ENCODE assay signal across 29 cellular contexts in genomic region chr16:70342016-70342415, GRCh38. TPM values are rescaled to one million over a fixed set of nuclear protein-coding genes. Genes with fewer than 3 reads are reported as not detected.
A peak's percentile ranks its signal among the peaks of the same experiment; 100 is the strongest.
DNase-seq lines count a peak whose midpoint lies in the region; ATAC-seq and TF ChIP-seq lines count a peak whose summit lies in the region.
"Had no signal": no experiment of that assay in that cellular context is flagged by ENCODE, and none has a peak within 500 bp of the region (broad histone marks: within the 10 kb centered on the region; RNA-seq: fewer than 3 reads in every experiment).

No MANE protein-coding gene starts in this region.

- H3K9me3 ChIP-seq in neural progenitor cell (ENCODE audit: low read depth): no peaks in the 10 kb centered on the region
- H3K9me3 ChIP-seq: heart right ventricle, neutrophil, prostate gland, SK-N-SH, testis, uterus had no signal

- H3K4me3 Mint-ChIP-seq in GM23338 (peak overlapping the region; percentile 2; the same call in 1 of the 3 replicates), neural progenitor cell (no peak overlapping the region)
- H3K4me3 Mint-ChIP-seq in effector memory CD8-positive, alpha-beta T cell: no peak overlapping the region

- H3K9me2 ChIP-seq in GM23338 (ENCODE audit: insufficient read depth): no peaks in the 10 kb centered on the region
- H3K9me2 ChIP-seq: SK-N-SH had no signal

- H3K27me3 ChIP-seq in GM23338 (ENCODE audit: insufficient read depth) (no peaks in the 10 kb centered on the region), neural progenitor cell (no peaks in the 10 kb centered on the region)
- H3K27me3 ChIP-seq: brain microvascular endothelial cell, heart right ventricle, neutrophil, testis, uterus had no signal

- peak; percentile 7 for DNase-seq in NCI-H2227 treated with DMSO at 0.1 percent for 48 hours (lab: John Stamatoyannopoulos, UW)
- no peak for DNase-seq in NCI-H2227 (lab: John Stamatoyannopoulos, UW; ENCODE audit: unreplicated experiment)
- peak; percentile 37 for DNase-seq in GM23338 (ENCODE audit: low spot score)
- DNase-seq in effector memory CD8-positive, alpha-beta T cell: no peak
- DNase-seq in neural progenitor cell (ENCODE audit: low spot score): no peak
- DNase-seq in NCI-H1694 (lab: John Stamatoyannopoulos, UW): no peak
- DNase-seq in NCI-H2196 treated with DMSO at 0.1 percent for 48 hours (lab: John Stamatoyannopoulos, UW; ENCODE audit: unreplicated experiment): no peak
- no peak for DNase-seq in KG1 (lab: John Stamatoyannopoulos, UW)
- DNase-seq: 8988T; activated CD4-positive, alpha-beta T cell treated with anti-CD3 and anti-CD28 coated beads for 48 hours; activated naive CD4-positive, alpha-beta T cell treated with anti-CD3 and anti-CD28 coated beads, Interleukin-2, amount 50 U/mL, for 16 hours; amniotic stem cell; brain microvascular endothelial cell; effector CD8-positive, alpha-beta T cell; erythroblast; mammary epithelial cell; NCI-H1092 treated with DMSO at 0.1 percent for 48 hours; NCI-H2029; NCI-H446; NCI-H774; SK-N-SH; stimulated activated naive CD8-positive, alpha-beta T cell treated with anti-CD3 and anti-CD28 coated beads, Interleukin-15, Interleukin-2, amounts not matched to agents 100 U/mL and 50 U/mL, for 24 hours; T-helper 2 cell; testis; uterus had no signal

- H3K36me3 Mint-ChIP-seq in GM23338 (ENCODE audit: low read depth): peaks cover 3% of the 10 kb centered on the region; the same call in 1 of the 3 replicates
- H3K36me3 Mint-ChIP-seq in effector memory CD8-positive, alpha-beta T cell (ENCODE audit: insufficient read depth): peaks cover 16% of the 10 kb centered on the region
- H3K36me3 Mint-ChIP-seq in neural progenitor cell: no peaks in the 10 kb centered on the region
- H3K36me3 Mint-ChIP-seq: CD4-positive, CD25-positive, alpha-beta regulatory T cell had no signal

- H3K4me1 Mint-ChIP-seq in GM23338 (peaks cover 18% of the 10 kb centered on the region), neural progenitor cell (peaks cover 4% of the 10 kb centered on the region)
- peaks cover 4 to 6% of the 10 kb centered on the region in 2 donors for H3K4me1 Mint-ChIP-seq in effector memory CD8-positive, alpha-beta T cell (ENCODE audit: low read depth in 2 of 2)

- H3K4me1 ChIP-seq in GM23338 (ENCODE audit: insufficient read depth) (no peaks in the 10 kb centered on the region; the same call in 1 of the 2 replicates), neural progenitor cell (peaks cover 8% of the 10 kb centered on the region)
- H3K4me1 ChIP-seq: prostate gland, testis, uterus had no signal

- H3K79me2 ChIP-seq in GM23338 (replicated peaks; ENCODE audit: insufficient read depth) (peaks cover 2% of the 10 kb centered on the region), neural progenitor cell (ENCODE audit: low read depth) (peaks cover 13% of the 10 kb centered on the region)

- H3K9me3 Mint-ChIP-seq in GM23338: no peaks in the 10 kb centered on the region
- no peaks in the 10 kb centered on the region for H3K9me3 Mint-ChIP-seq in effector memory CD8-positive, alpha-beta T cell
- H3K9me3 Mint-ChIP-seq in neural progenitor cell: no peaks in the 10 kb centered on the region
- H3K9me3 Mint-ChIP-seq: CD4-positive, CD25-positive, alpha-beta regulatory T cell had no signal

- H3F3A ChIP-seq in GM23338 (replicated peaks; ENCODE audit: low read depth) (no peaks in the 10 kb centered on the region; the same call in 1 of the 2 replicates), neural progenitor cell (ENCODE audit: low read depth) (peaks cover 27% of the 10 kb centered on the region)

- no peak overlapping the region for H3K4me3 ChIP-seq in GM23338
- no peak overlapping the region for H3K4me3 ChIP-seq in neural progenitor cell
- H3K4me3 ChIP-seq: prostate gland, testis, uterus had no signal

- H3K27ac ChIP-seq in GM23338 (ENCODE audit: low read depth): no peak overlapping the region
- H3K27ac ChIP-seq in neural progenitor cell: no peak overlapping the region
- H3K27ac ChIP-seq: brain microvascular endothelial cell, neutrophil, prostate gland, testis, uterus had no signal

- H3K4me2 ChIP-seq in GM23338: 0 out of 2 replicates have a peak overlapping the region, but pooled peaks have one; percentile 19
- no peak overlapping the region for H3K4me2 ChIP-seq in neural progenitor cell
- H3K4me2 ChIP-seq: SK-N-SH had no signal

- H2AFZ ChIP-seq in GM23338 (no peak overlapping the region), neural progenitor cell (replicated peaks) (no peak overlapping the region)

- no peaks in the 10 kb centered on the region for H4K20me1 ChIP-seq in GM23338 (replicated peaks; ENCODE audit: insufficient read depth)
- no peaks in the 10 kb centered on the region for H4K20me1 ChIP-seq in neural progenitor cell (ENCODE audit: low read depth)

- H3K27me3 Mint-ChIP-seq in GM23338 (ENCODE audit: insufficient read depth, low read depth, poor library complexity): peaks cover 5% of the 10 kb centered on the region
- no peaks in the 10 kb centered on the region for H3K27me3 Mint-ChIP-seq in effector memory CD8-positive, alpha-beta T cell
- peaks cover 4% of the 10 kb centered on the region for H3K27me3 Mint-ChIP-seq in neural progenitor cell (ENCODE audit: insufficient read depth, low read depth)
- H3K27me3 Mint-ChIP-seq: CD4-positive, CD25-positive, alpha-beta regulatory T cell had no signal

- H3K27ac Mint-ChIP-seq in GM23338 (peak overlapping the region; percentile 76), neural progenitor cell (no peak overlapping the region)
- peak overlapping the region; percentile 69 to 81 for H3K27ac Mint-ChIP-seq in effector memory CD8-positive, alpha-beta T cell

- TF ChIP-seq CTCF in GM23338 (conservative IDR thresholded peaks at IDR 0.05; ENCODE audit: low read depth in 2 of 2) (no peak), neural progenitor cell (IDR thresholded peaks at IDR 0.05) (no peak)

- peak overlapping the region; percentile 8 for H3K9ac ChIP-seq in neural progenitor cell
- H3K9ac ChIP-seq: SK-N-SH had no signal

- H3K36me3 ChIP-seq in GM23338 (ENCODE audit: insufficient read depth) (no peaks in the 10 kb centered on the region), neural progenitor cell (no peaks in the 10 kb centered on the region)
- H3K36me3 ChIP-seq: brain microvascular endothelial cell, neutrophil, prostate gland, uterus had no signal

- ATAC-seq in GM23338: peak; percentile 10
- no peak for ATAC-seq in effector memory CD8-positive, alpha-beta T cell (replicated peaks)
- ATAC-seq: stimulated activated naive CD8-positive, alpha-beta T cell treated with anti-CD3 and anti-CD28 coated beads, Interleukin-15, Interleukin-2, amounts not matched to agents 100 U/mL and 50 U/mL, for 24 hours had no signal

RNA-seq across cellular contexts. Expression of gene DDX19A, which starts 4.7 kb away (rescaled TPM):
- 58.0 and 67.3 TPM in 2 replicates for total RNA-seq in GM23338 (2014; rRNA removed; shearing (Covaris generic))
- 22.2 and 24.1 TPM in 2 replicates for polyA plus RNA-seq in GM23338 (2016; fragmentation: Nextera tagmentation; extraction: Ambion mirVana)
- 45.1 and 55.4 TPM in 2 replicates for total RNA-seq in neural progenitor cell (ENCODE audit: low replicate concordance)

RNA-seq across cellular contexts. Expression of gene DDX19B, which starts 43.0 kb away (rescaled TPM):
- 45.8 and 55.2 TPM in 2 replicates for total RNA-seq in GM23338 (2014; rRNA removed; shearing (Covaris generic))
- polyA plus RNA-seq in GM23338 (2016; fragmentation: Nextera tagmentation; extraction: Ambion mirVana): 38.8 and 42.2 TPM in 2 replicates
- total RNA-seq in neural progenitor cell (ENCODE audit: low replicate concordance): 41.0 and 49.7 TPM in 2 replicates

RNA-seq across cellular contexts. Expression of gene AARS1, which starts 52.7 kb away (rescaled TPM):
- total RNA-seq in GM23338 (2014; rRNA removed; shearing (Covaris generic)): 263 and 292 TPM in 2 replicates
- polyA plus RNA-seq in GM23338 (2016; fragmentation: Nextera tagmentation; extraction: Ambion mirVana): 97.5 and 105 TPM in 2 replicates
- 53.7 and 60.8 TPM in 2 replicates for total RNA-seq in neural progenitor cell (ENCODE audit: low replicate concordance)

Comparison
In these comparisons a context has a peak if more than half of its experiments do, and no peak if none do; other contexts are left out.
1. DNase-seq: peak in NCI-H2227 treated with DMSO at 0.1 percent for 48 hours (single experiment) and GM23338 (single experiment); none in NCI-H2227 (single experiment), effector memory CD8-positive, alpha-beta T cell (0 of 3), neural progenitor cell (single experiment), NCI-H1694 (single experiment), NCI-H2196 treated with DMSO at 0.1 percent for 48 hours (single experiment) and KG1 (single experiment).